In the genomic region with DNA sequence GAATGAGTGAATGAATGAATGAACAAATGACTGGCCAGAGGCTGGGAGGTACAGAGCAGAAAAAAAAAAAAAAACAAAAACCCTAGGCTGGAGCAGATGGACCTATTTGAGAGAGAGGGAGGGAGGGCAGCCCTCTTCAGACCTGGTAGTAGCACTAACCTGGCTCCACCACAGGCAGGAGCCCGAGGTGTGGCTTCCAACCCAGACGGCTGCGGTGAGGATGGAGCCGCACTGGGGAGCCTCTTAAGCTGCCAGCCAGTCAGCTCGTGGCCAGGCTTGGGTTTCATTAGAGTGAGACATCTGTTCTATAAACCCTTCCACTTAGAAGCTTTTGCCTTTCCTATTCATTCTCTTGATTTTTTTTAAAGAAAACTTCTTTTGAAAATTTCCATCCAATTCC, we compare ENCODE assay signal across 10 cellular contexts. TPM values are rescaled to one million over a fixed set of nuclear protein-coding genes. Genes with fewer than 3 reads are reported as not detected.
DNase-seq lines count a peak whose midpoint lies in the region; ATAC-seq, FAIRE-seq and TF ChIP-seq lines count a peak whose summit lies in the region.
"Had no signal": no experiment of that assay in that cellular context is flagged by ENCODE, and none has a peak within 500 bp of the region (broad histone marks: within the 10 kb centered on the region; RNA-seq: fewer than 3 reads in every experiment).

No MANE protein-coding gene starts in this region.

- no peak overlapping the region for H3K4me3 ChIP-seq in AG04449 (ENCODE audit: low read depth, low read length)
- H3K4me3 ChIP-seq: SK-N-MC had no signal

- FAIRE-seq in GM12891 (lab: Jason Lieb, UNC) (no peak), RCC 7860 (lab: Jason Lieb, UNC) (no peak)

- POLR2A ChIA-PET in AG04449 (lab: Yijun Ruan, JAX) (interaction anchor here (1.3 kb wide), 1 partner anchor 10 kb away, joined by 3 read pairs; no protein-coding TSS in a partner anchor), HEK293T (lab: Yijun Ruan, JAX) (no interaction called here)

- peak; percentile 3 for TF ChIP-seq CTCF in AG04449 (IDR thresholded peaks at IDR 0.05; ENCODE audit: insufficient read depth, low read length, missing control alignments)

- no peak for TF ChIP-seq POLR2A in GM12891 (IDR thresholded peaks at IDR 0.05; ENCODE audit: low read depth, low read length)

- no peak for DNase-seq in AG04449 (ENCODE audit: low read depth, low spot score)
- DNase-seq in HEK293T (ENCODE audit: extremely low spot score): peak; percentile 53
- DNase-seq in NCI-H82 treated with DMSO at 0.1 percent for 48 hours (lab: John Stamatoyannopoulos, UW; ENCODE audit: unreplicated experiment): peak; percentile 77
- no peak for DNase-seq in GM12891 (ENCODE audit: insufficient read length, low spot score)
- no peak for DNase-seq in RCC 7860 (ENCODE audit: low spot score)
- no peak for DNase-seq in activated CD4-positive, alpha-beta T cell treated with anti-CD3 and anti-CD28 coated beads for 4 hours
- DNase-seq: naive B cell had no signal

- CTCF ChIA-PET in AG04449 (lab: Yijun Ruan, JAX) (interaction anchor here (1.1 to 2.5 kb wide), 4 partner anchors 17 to 105 kb away, joined by 3 to 11 read pairs (median 3); a partner anchor contains a TSS), HEK293T (lab: Yijun Ruan, JAX) (interaction anchor here (0.7 to 1.6 kb wide), 2 partner anchors 17 to 64 kb away, joined by 3 to 5 read pairs; a partner anchor contains a TSS)

- ATAC-seq in esophagus mucosa (peak; percentile 63), HG03139 (IDR thresholded peaks at IDR 0.05; ENCODE audit: unreplicated experiment) (no peak)

TF ChIP-seq in HEK293T, 16 proteins besides CTCF, POLR2A, EP300 and RAD21:
- TF ChIP-seq BHLHE40 (IDR thresholded peaks at IDR 0.05; ENCODE audit: borderline replicate concordance) (no peak), ARNT (IDR thresholded peaks at IDR 0.05) (no peak), TARDBP (IDR thresholded peaks at IDR 0.05) (no peak), LEF1 (IDR thresholded peaks at IDR 0.05; ENCODE audit: borderline replicate concordance) (no peak)

TF ChIP-seq in GM12891, 5 proteins besides CTCF, POLR2A, EP300 and RAD21:
- TF ChIP-seq PAX5 (IDR thresholded peaks at IDR 0.05; ENCODE audit: insufficient read depth, low read length, severe bottlenecking) (no peak), TAF1 (IDR thresholded peaks at IDR 0.05; ENCODE audit: low read depth, low read length) (no peak), POLR2AphosphoS5 (IDR thresholded peaks at IDR 0.05; ENCODE audit: low read depth, low read length) (no peak), SPI1 (IDR thresholded peaks at IDR 0.05; ENCODE audit: low read depth, low read length) (no peak), POU2F2 (IDR thresholded peaks at IDR 0.05; ENCODE audit: low read depth, low read length) (no peak)
TF ChIP-seq in GM12891: peak in this region for 0.

RNA-seq across cellular contexts. Expression of a gene that starts 16.8 kb away (rescaled TPM):
- total RNA-seq in esophagus mucosa: 2.7 TPM
- polyA plus RNA-seq in GM12891 (2012; ENCODE audit: low read depth, missing spikeins): not detected

RNA-seq across cellular contexts. Expression of a gene that starts 50.0 kb away (rescaled TPM):
- 1.2 TPM for total RNA-seq in esophagus mucosa
- 56.6 TPM for polyA plus RNA-seq in GM12891 (2012; ENCODE audit: low read depth, missing spikeins)

Comparison
In these comparisons a context has a peak if more than half of its experiments do, and no peak if none do; other contexts are left out.
1. DNase-seq: peak in HEK293T (single experiment) and NCI-H82 treated with DMSO at 0.1 percent for 48 hours (single experiment); none in AG04449 (single experiment), GM12891 (single experiment), RCC 7860 (single experiment) and activated CD4-positive, alpha-beta T cell treated with anti-CD3 and anti-CD28 coated beads for 4 hours (0 of 2).